1 cellular context compared by ENCODE assay signal in the genomic region with DNA sequence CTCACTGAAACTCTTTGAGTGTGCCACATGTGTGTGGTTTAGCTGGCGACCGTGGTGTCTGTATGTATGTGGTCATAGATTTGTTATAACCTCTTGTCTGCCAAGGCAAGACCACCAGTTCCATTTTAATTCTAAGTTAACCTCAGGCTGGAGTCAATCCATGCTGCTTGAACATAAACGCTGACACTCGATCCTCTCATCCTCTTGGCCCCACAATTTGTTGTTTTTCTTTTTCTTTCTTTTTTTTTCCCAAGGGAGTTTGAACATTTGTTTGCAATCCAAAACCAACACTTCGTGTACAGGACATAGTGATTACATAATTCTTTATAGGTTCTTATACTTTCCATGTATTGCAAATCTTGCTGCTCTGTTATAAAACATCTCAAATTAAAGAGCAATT.
TF ChIP-seq lines count a peak whose summit lies in the region.

No MANE protein-coding gene starts in this region.

TF ChIP-seq in IMR-90, 13 proteins besides CTCF, POLR2A, EP300 and RAD21 (continued from another document):
- TF ChIP-seq, protein P1, sequence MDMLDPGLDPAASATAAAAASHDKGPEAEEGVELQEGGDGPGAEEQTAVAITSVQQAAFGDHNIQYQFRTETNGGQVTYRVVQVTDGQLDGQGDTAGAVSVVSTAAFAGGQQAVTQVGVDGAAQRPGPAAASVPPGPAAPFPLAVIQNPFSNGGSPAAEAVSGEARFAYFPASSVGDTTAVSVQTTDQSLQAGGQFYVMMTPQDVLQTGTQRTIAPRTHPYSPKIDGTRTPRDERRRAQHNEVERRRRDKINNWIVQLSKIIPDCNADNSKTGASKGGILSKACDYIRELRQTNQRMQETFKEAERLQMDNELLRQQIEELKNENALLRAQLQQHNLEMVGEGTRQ (IDR thresholded peaks at IDR 0.05; ENCODE audit: low read depth, low read length), result no peak
- no peak for TF ChIP-seq BHLHE40 (IDR thresholded peaks at IDR 0.05; ENCODE audit: low read depth, low read length)
